ENCODE assay signal across 8 cellular contexts in genomic region chr20:50929299-50930138, GRCh38. TPM values are rescaled to one million over a fixed set of nuclear protein-coding genes. Genes with fewer than 3 reads are reported as not detected.
A peak's percentile ranks its signal among the peaks of the same experiment; 100 is the strongest.
DNase-seq lines count a peak whose midpoint lies in the region; ATAC-seq and TF ChIP-seq lines count a peak whose summit lies in the region.

No MANE protein-coding gene starts in this region.

- no peaks in the 10 kb centered on the region for H3K27me3 Mint-ChIP-seq in naive thymus-derived CD4-positive, alpha-beta T cell
- H3K27me3 Mint-ChIP-seq in stimulated activated memory B cell treated with anti-CD40 and anti-IgM and Interleukin-4, amounts not matched to agents 10 μg/mL and 1 μg/mL and 100 μg/mL, for 72 hours: no peaks in the 10 kb centered on the region

- no peaks in the 10 kb centered on the region for H4K20me1 ChIP-seq in fibroblast of lung (ENCODE audit: control insufficient read depth, extremely low read depth, insufficient read depth, low read length)

- H3K27ac Mint-ChIP-seq in naive thymus-derived CD4-positive, alpha-beta T cell: peak overlapping the region; percentile 85 to 99 (median 96)
- peak overlapping the region; percentile 98 for H3K27ac Mint-ChIP-seq in stimulated activated memory B cell treated with anti-CD40 and anti-IgM and Interleukin-4, amounts not matched to agents 10 μg/mL and 1 μg/mL and 100 μg/mL, for 72 hours

- POLR2A ChIA-PET in naive thymus-derived CD4-positive, alpha-beta T cell (lab: Charles Lee): interaction anchor here (0.6 to 6.0 kb wide), 14 partner anchors 12 to 776 kb away, joined by 3 to 95 read pairs (median 6); partner anchors contain the start of genes BCAS4, DPM1, MOCS3 and PEDS1

- H3K4me1 ChIP-seq in fibroblast of lung (ENCODE audit: control insufficient read depth, extremely low read depth, insufficient read depth, low read length): peaks cover 6% of the 10 kb centered on the region
- peaks cover 37 to 38% of the 10 kb centered on the region in 2 donors for H3K4me1 ChIP-seq in naive thymus-derived CD4-positive, alpha-beta T cell (ENCODE audit: control insufficient read depth in 2 of 2, insufficient read depth in 2 of 2, low read length in 2 of 2)

- no peaks in the 10 kb centered on the region for H3K27me3 ChIP-seq in fibroblast of lung (ENCODE audit: control insufficient read depth, insufficient read depth, low read length)
- H3K27me3 ChIP-seq in naive thymus-derived CD4-positive, alpha-beta T cell (ENCODE audit: control insufficient read depth in 2 of 2, insufficient read depth in 2 of 2, low read length in 2 of 2): no peaks in the 10 kb centered on the region

- H3K36me3 Mint-ChIP-seq in naive thymus-derived CD4-positive, alpha-beta T cell: peaks cover 0 to 35% (median 16%) of the 10 kb centered on the region in 5 donors
- H3K36me3 Mint-ChIP-seq in stimulated activated memory B cell treated with anti-CD40 and anti-IgM and Interleukin-4, amounts not matched to agents 10 μg/mL and 1 μg/mL and 100 μg/mL, for 72 hours: peaks cover 38% of the 10 kb centered on the region

- peaks cover 60% of the 10 kb centered on the region for H3K79me2 ChIP-seq in fibroblast of lung (ENCODE audit: control insufficient read depth, insufficient read depth, low read length)

- H3K4me3 Mint-ChIP-seq in naive thymus-derived CD4-positive, alpha-beta T cell: peak overlapping the region; percentile 88 to 98 (median 94)
- peak overlapping the region; percentile 97 for H3K4me3 Mint-ChIP-seq in stimulated activated memory B cell treated with anti-CD40 and anti-IgM and Interleukin-4, amounts not matched to agents 10 μg/mL and 1 μg/mL and 100 μg/mL, for 72 hours

- CTCF ChIA-PET in naive thymus-derived CD4-positive, alpha-beta T cell (lab: Charles Lee): interaction anchor here (0.5 to 11.0 kb wide), 11 partner anchors 9 to 367 kb away, joined by 3 to 147 read pairs (median 4); partner anchors contain the start of genes BCAS4, DPM1 and MOCS3

- H3K27ac ChIP-seq in fibroblast of lung (ENCODE audit: insufficient read depth, low read length): peak overlapping the region; percentile 67
- H3K27ac ChIP-seq in naive thymus-derived CD4-positive, alpha-beta T cell (ENCODE audit: low read depth, low read length): peak overlapping the region; percentile 63

- H3K9me3 ChIP-seq in fibroblast of lung (ENCODE audit: control insufficient read depth, insufficient read depth, low read depth, low read length): no peaks in the 10 kb centered on the region
- no peaks in the 10 kb centered on the region for H3K9me3 ChIP-seq in naive thymus-derived CD4-positive, alpha-beta T cell (ENCODE audit: control insufficient read depth in 2 of 3, low read length in 3 of 3)

- H3K9me3 Mint-ChIP-seq in naive thymus-derived CD4-positive, alpha-beta T cell: peaks cover 0 to 3% (median 0%) of the 10 kb centered on the region in 11 donors
- H3K9me3 Mint-ChIP-seq in stimulated activated memory B cell treated with anti-CD40 and anti-IgM and Interleukin-4, amounts not matched to agents 10 μg/mL and 1 μg/mL and 100 μg/mL, for 72 hours: no peaks in the 10 kb centered on the region

- H3K9ac ChIP-seq in fibroblast of lung (ENCODE audit: insufficient read depth, low read length): peak overlapping the region; percentile 74

- intact Hi-C loops in naive thymus-derived CD4-positive, alpha-beta T cell (cut with micrococcal nuclease): loop anchor here (1.0 to 10.0 kb wide), 8 partner anchors 14 to 993 kb away; partner anchors contain the start of genes PARD6B (in 1 of the 2), PTPN1 (in 1 of the 2), RNF114 (in 1 of the 2) and UBE2V1 (in 1 of the 2)

- ATAC-seq in GM21717 (IDR thresholded peaks at IDR 0.05; ENCODE audit: unreplicated experiment): peak; percentile 63
- ATAC-seq in naive thymus-derived CD4-positive, alpha-beta T cell: peak; percentile 84
- peak; percentile 79 for ATAC-seq in stimulated activated memory B cell treated with anti-CD40 and anti-IgM and Interleukin-4, amounts not matched to agents 10 μg/mL and 1 μg/mL and 100 μg/mL, for 72 hours

- peaks cover 5% of the 10 kb centered on the region for H3K36me3 ChIP-seq in fibroblast of lung (ENCODE audit: control insufficient read depth, insufficient read depth, low read length)
- H3K36me3 ChIP-seq in naive thymus-derived CD4-positive, alpha-beta T cell (ENCODE audit: control insufficient read depth in 2 of 3, insufficient read depth in 3 of 3, low read length in 3 of 3): peaks cover 3 to 4% (median 3%) of the 10 kb centered on the region in 3 experiments

- DNase-seq in DMS153 treated with DMSO at 0.1 percent for 48 hours (lab: John Stamatoyannopoulos, UW; ENCODE audit: unreplicated experiment) (peak; percentile 79), KG1 (lab: John Stamatoyannopoulos, UW) (peak; percentile 78), fibroblast of lung (ENCODE audit: low read depth in 2 of 2) (peak; percentile 94 to 98)
- DNase-seq in activated T-cell treated with anti-CD3 and anti-CD28 coated beads, Interleukin-2, amount 50 U/mL, for 48 hours: peak; percentile 93 to 94
- peak; percentile 74 to 95 (median 93) for DNase-seq in naive thymus-derived CD4-positive, alpha-beta T cell

- H3K4me3 ChIP-seq in fibroblast of lung (replicated peaks in 1 of 4; ENCODE audit: control extremely low read depth in 1 of 4, insufficient read depth in 1 of 4, low read depth in 3 of 4, low read length in 4 of 4): peak overlapping the region; percentile 74 to 91 (median 85)
- H3K4me3 ChIP-seq in naive thymus-derived CD4-positive, alpha-beta T cell (ENCODE audit: low read length): peak overlapping the region; percentile 52

- H3K4me1 Mint-ChIP-seq in naive thymus-derived CD4-positive, alpha-beta T cell: peaks cover 37 to 62% (median 57%) of the 10 kb centered on the region in 7 donors
- peaks cover 56% of the 10 kb centered on the region for H3K4me1 Mint-ChIP-seq in stimulated activated memory B cell treated with anti-CD40 and anti-IgM and Interleukin-4, amounts not matched to agents 10 μg/mL and 1 μg/mL and 100 μg/mL, for 72 hours

- no peak overlapping the region for H2AFZ ChIP-seq in fibroblast of lung (ENCODE audit: low read length)

- peak overlapping the region; percentile 99 for H3K4me2 ChIP-seq in fibroblast of lung (ENCODE audit: extremely low read depth, insufficient read depth, low read length)

- peak; percentile 99 for TF ChIP-seq CTCF in fibroblast of lung (conservative IDR thresholded peaks at IDR 0.05 in 1 of 2, IDR thresholded peaks at IDR 0.05 in 1 of 2; ENCODE audit: low read depth in 1 of 2, low read length in 2 of 2)

TF ChIP-seq in PFSK-1, 5 proteins besides CTCF, POLR2A, EP300 and RAD21 (continues in another document):
- TF ChIP-seq TAF1 (IDR thresholded peaks at IDR 0.05; ENCODE audit: borderline replicate concordance, insufficient read depth, low read length) (peak; percentile 57; the same call in 1 of the 2 replicates), FOXP2 (optimal IDR thresholded peaks at IDR 0.05; ENCODE audit: borderline replicate concordance, extremely low read depth, extremely low read length, insufficient read depth) (peak; percentile 73), SIN3A (IDR thresholded peaks at IDR 0.05; ENCODE audit: borderline replicate concordance, insufficient read depth, low read length) (peak; percentile 63; the same call in 1 of the 2 replicates), REST (IDR thresholded peaks at IDR 0.05; ENCODE audit: insufficient read depth in 1 of 2, low read depth in 2 of 2, low read length in 2 of 2) (no peak)

RNA-seq across cellular contexts. Expression of gene ADNP, which starts 1.7 kb away (rescaled TPM):
- 29.2 TPM for polyA plus RNA-seq in PFSK-1 (2012; ENCODE audit: insufficient read length, low read depth)
- total RNA-seq in fibroblast of lung: 32.1 and 40.0 TPM in 2 replicates
- 25.7 and 29.4 TPM in 2 replicates for polyA plus RNA-seq in fibroblast of lung
- polyA plus RNA-seq in fibroblast of lung (2012): 33.8 and 34.1 TPM in 2 replicates
- polyA minus RNA-seq in fibroblast of lung (ENCODE audit: low replicate concordance): 35.2 and 46.4 TPM in 2 replicates
- total RNA-seq in naive thymus-derived CD4-positive, alpha-beta T cell: 10 to 100 TPM; 51.9 to 73.2 (median 66.3) TPM
- 10 to 100 TPM in 1 of 2 donors, 1 to 10 TPM in 1; 9.6 to 11.0 TPM for polyA plus RNA-seq in naive thymus-derived CD4-positive, alpha-beta T cell

RNA-seq across cellular contexts. Expression of gene DPM1, which starts 28.8 kb away (rescaled TPM):
- polyA plus RNA-seq in PFSK-1 (2012; ENCODE audit: insufficient read length, low read depth): 49.3 TPM
- total RNA-seq in fibroblast of lung: 53.2 and 60.9 TPM in 2 replicates
- polyA plus RNA-seq in fibroblast of lung: 89.1 and 103 TPM in 2 replicates
- polyA plus RNA-seq in fibroblast of lung (2012): 66.0 and 68.9 TPM in 2 replicates
- polyA minus RNA-seq in fibroblast of lung (ENCODE audit: low replicate concordance): 5.9 and 6.6 TPM in 2 replicates
- total RNA-seq in naive thymus-derived CD4-positive, alpha-beta T cell: 10 to 100 TPM; 19.4 to 47.8 (median 40.5) TPM
- polyA plus RNA-seq in naive thymus-derived CD4-positive, alpha-beta T cell: 10 to 100 TPM; 73.8 to 80.9 TPM

RNA-seq across cellular contexts. Expression of gene MOCS3, which starts 29.1 kb away (rescaled TPM):
- 3.3 TPM for polyA plus RNA-seq in PFSK-1 (2012; ENCODE audit: insufficient read length, low read depth)
- 9.2 and 10.1 TPM in 2 replicates for total RNA-seq in fibroblast of lung
- polyA plus RNA-seq in fibroblast of lung: 3.7 and 4.5 TPM in 2 replicates
- polyA plus RNA-seq in fibroblast of lung (2012): 3.3 and 4.0 TPM in 2 replicates
- 5.4 and 7.3 TPM in 2 replicates for polyA minus RNA-seq in fibroblast of lung (ENCODE audit: low replicate concordance)
- total RNA-seq in naive thymus-derived CD4-positive, alpha-beta T cell: 1 to 10 TPM; 2.5 to 8.9 (median 5.2) TPM
- 1 to 10 TPM; 5.2 to 5.5 TPM for polyA plus RNA-seq in naive thymus-derived CD4-positive, alpha-beta T cell

Comparison
In these comparisons a context has a peak if more than half of its experiments do, and no peak if none do; other contexts are left out.
1. Peak in every context shown above with its lines: DNase-seq, ATAC-seq, H3K4me3 ChIP-seq and H3K27ac ChIP-seq.